ENCODE assay signal across 8 cellular contexts in genomic region chr20:32535316-32535952, GRCh38. TPM values are rescaled to one million over a fixed set of nuclear protein-coding genes. Genes with fewer than 3 reads are reported as not detected.
DNase-seq lines count a peak whose midpoint lies in the region; ATAC-seq, FAIRE-seq and TF ChIP-seq lines count a peak whose summit lies in the region.

No MANE protein-coding gene starts in this region.

- TF ChIP-seq EP300 in K562 (IDR thresholded peaks at IDR 0.05; ENCODE audit: low read length) (no peak), sigmoid colon (IDR thresholded peaks at IDR 0.05) (no peak)

- TF ChIP-seq RAD21 in K562 (CRISPR knock-in tag; conservative IDR thresholded peaks at IDR 0.05 in 1 of 2, IDR thresholded peaks at IDR 0.05 in 1 of 2) = no peak

- POLR2A ChIA-PET in K562 (lab: Yijun Ruan, JAX) = interaction anchor here (0.6 to 2.5 kb wide), 6 partner anchors 11 to 93 kb away, joined by 3 to 7 read pairs (median 4); no protein-coding TSS in a partner anchor

- H3K9me3 ChIP-seq in K562 (replicated peaks; ENCODE audit: control insufficient read depth, insufficient read depth, low read depth, low read length) = no peaks in the 10 kb centered on the region
- H3K9me3 ChIP-seq in skeletal muscle tissue (ENCODE audit: control insufficient read depth in 3 of 3, low read length in 3 of 3) = no peaks in the 10 kb centered on the region
- no peaks in the 10 kb centered on the region for H3K9me3 ChIP-seq in sigmoid colon

- in situ Hi-C loops in K562 (cut with MboI) = no loop called here

- no peak overlapping the region for H2AFZ ChIP-seq in K562 (ENCODE audit: low read depth, low read length)

- no peaks in the 10 kb centered on the region for H3K27me3 ChIP-seq in K562 (ENCODE audit: control insufficient read depth in 2 of 2, insufficient read depth in 2 of 2, low read length in 2 of 2)
- peaks cover 0 to 17% (median 9%) of the 10 kb centered on the region in 3 donors for H3K27me3 ChIP-seq in skeletal muscle tissue (ENCODE audit: control insufficient read depth in 3 of 3, insufficient read depth in 3 of 3, low read length in 3 of 3)
- H3K27me3 ChIP-seq in sigmoid colon = peaks cover 0 to 2% (median 0%) of the 10 kb centered on the region in 3 donors

- CTCF ChIA-PET in K562 (lab: Yijun Ruan, JAX; ENCODE audit: low intra/inter-chr PET ratio) = no interaction called here

- BruUV-seq in K562 (replicated peaks; lab: Mats Ljungman, UMichigan) = no TSS peak

- H3K4me2 ChIP-seq in K562 (ENCODE audit: insufficient read depth, low read length) = peak overlapping the region; percentile 65

- 56% methylated on average over 18 of the region's 18 CpGs for WGBS in K562 (ENCODE audit: insufficient coverage, low coverage, missing lambda C conversion rate)
- 48 to 62% methylated on average over 18 of the region's 18 CpGs for WGBS in sigmoid colon, 2 donors

- no peaks in the 10 kb centered on the region for H4K20me1 ChIP-seq in K562 (replicated peaks; ENCODE audit: control insufficient read depth, insufficient read depth, low read length)

- DNase-seq in NCI-H2227 (lab: John Stamatoyannopoulos, UW; ENCODE audit: unreplicated experiment) = peak; percentile 27
- DNase-seq in NCI-H2227 treated with DMSO at 0.1 percent for 48 hours (lab: John Stamatoyannopoulos, UW) = no peak
- DNase-seq in NCI-H524 (lab: John Stamatoyannopoulos, UW) = peak; percentile 68 to 76
- peak in 1 of 4 experiments; percentile 35 for DNase-seq in K562 (ENCODE audit: extremely low read depth in 1 of 4, low spot score in 3 of 4)
- DNase-seq in epidermal melanocyte (ENCODE audit: insufficient read length, low spot score) = no peak
- no peak for DNase-seq in sigmoid colon
- no peak for DNase-seq in NOMO-1 (lab: John Stamatoyannopoulos, UW; ENCODE audit: unreplicated experiment in 2 of 2)

- peak overlapping the region; percentile 45 to 75; a peak in 3 of 4 replicates for H3K9ac ChIP-seq in K562 (ENCODE audit: insufficient read depth in 1 of 2, low read depth in 2 of 2, low read length in 2 of 2)
- no peak overlapping the region for H3K9ac ChIP-seq in skeletal muscle tissue (ENCODE audit: low read depth in 1 of 3, low read length in 3 of 3)

- peak; percentile 10 for ATAC-seq in K562

- peaks cover 82% of the 10 kb centered on the region for H3K79me2 ChIP-seq in K562 (ENCODE audit: control insufficient read depth, insufficient read depth, low read length)

- TF ChIP-seq POLR2A in K562 (conservative IDR thresholded peaks at IDR 0.05) = no peak
- TF ChIP-seq POLR2A in sigmoid colon (IDR thresholded peaks at IDR 0.05) = no peak

- intact Hi-C loops in K562 (cut with micrococcal nuclease) (loop anchor here (5.0 kb wide), 1 partner anchor 97 kb away; no protein-coding TSS in a partner anchor), sigmoid colon (cut with DNase I) (no loop called here)

- H3K4me1 ChIP-seq in K562 (replicated peaks in 1 of 2; ENCODE audit: control insufficient read depth in 2 of 2, insufficient read depth in 2 of 2, low read length in 2 of 2) = peaks cover 51 to 61% of the 10 kb centered on the region in 2 experiments
- peaks cover 13 to 26% (median 15%) of the 10 kb centered on the region in 3 donors for H3K4me1 ChIP-seq in skeletal muscle tissue (ENCODE audit: control insufficient read depth in 3 of 3, insufficient read depth in 3 of 3, low read length in 3 of 3)
- peaks cover 0 to 28% (median 27%) of the 10 kb centered on the region in 4 donors for H3K4me1 ChIP-seq in sigmoid colon

- H3K27ac ChIP-seq in K562 (ENCODE audit: extremely low read depth, low read depth, low read length) = peak overlapping the region; percentile 65; the same call in 2 of the 3 replicates
- no peak overlapping the region for H3K27ac ChIP-seq in skeletal muscle tissue (ENCODE audit: low read depth, low read length)
- peak overlapping the region in 2 of 4 donors; percentile 27 to 30 for H3K27ac ChIP-seq in sigmoid colon

- H3K9me1 ChIP-seq in K562 (ENCODE audit: control insufficient read depth, insufficient read depth, low read length) = no peaks in the 10 kb centered on the region

- H3K36me3 ChIP-seq in K562 (ENCODE audit: control insufficient read depth, insufficient read depth, low read length) (peaks cover 28% of the 10 kb centered on the region; the same call in 2 of the 3 replicates), skeletal muscle tissue (ENCODE audit: control insufficient read depth in 3 of 3, insufficient read depth in 3 of 3, low read length in 3 of 3) (no peaks in the 10 kb centered on the region), sigmoid colon (no peaks in the 10 kb centered on the region)

- TF ChIP-seq CTCF in K562 (IDR thresholded peaks at IDR 0.05 in 2 of 3, conservative IDR thresholded peaks at IDR 0.05 in 1 of 3; ENCODE audit: insufficient read depth in 2 of 3, low read depth in 1 of 3, low read length in 3 of 3) = no peak
- TF ChIP-seq CTCF in sigmoid colon (IDR thresholded peaks at IDR 0.05) = no peak

- FAIRE-seq in K562 (lab: Jason Lieb, UNC) = no peak

- no peak overlapping the region for H3K4me3 ChIP-seq in K562
- peak overlapping the region in 2 of 3 donors; percentile 23 to 45 for H3K4me3 ChIP-seq in skeletal muscle tissue (ENCODE audit: low read length in 3 of 3)
- H3K4me3 ChIP-seq in sigmoid colon = peak overlapping the region in 2 of 4 donors; percentile 49 to 56

TF ChIP-seq in K562, 482 proteins besides CTCF, POLR2A, EP300 and RAD21:
- TF ChIP-seq ZNF431 (CRISPR knock-in tag; IDR thresholded peaks at IDR 0.05) = no peak
- no peak for TF ChIP-seq ARID2 (IDR thresholded peaks at IDR 0.05)
- no peak for TF ChIP-seq STAT5A (IDR thresholded peaks at IDR 0.05; ENCODE audit: borderline replicate concordance, low read length)
- no peak for TF ChIP-seq BCOR (IDR thresholded peaks at IDR 0.05)
- TF ChIP-seq ATF3 (IDR thresholded peaks at IDR 0.05) = peak; percentile 24
- no peak for TF ChIP-seq ATF3 (CRISPR knock-in tag; conservative IDR thresholded peaks at IDR 0.05)
- no peak for TF ChIP-seq TSC22D4 (tag; IDR thresholded peaks at IDR 0.05)
- TF ChIP-seq, protein P1, sequence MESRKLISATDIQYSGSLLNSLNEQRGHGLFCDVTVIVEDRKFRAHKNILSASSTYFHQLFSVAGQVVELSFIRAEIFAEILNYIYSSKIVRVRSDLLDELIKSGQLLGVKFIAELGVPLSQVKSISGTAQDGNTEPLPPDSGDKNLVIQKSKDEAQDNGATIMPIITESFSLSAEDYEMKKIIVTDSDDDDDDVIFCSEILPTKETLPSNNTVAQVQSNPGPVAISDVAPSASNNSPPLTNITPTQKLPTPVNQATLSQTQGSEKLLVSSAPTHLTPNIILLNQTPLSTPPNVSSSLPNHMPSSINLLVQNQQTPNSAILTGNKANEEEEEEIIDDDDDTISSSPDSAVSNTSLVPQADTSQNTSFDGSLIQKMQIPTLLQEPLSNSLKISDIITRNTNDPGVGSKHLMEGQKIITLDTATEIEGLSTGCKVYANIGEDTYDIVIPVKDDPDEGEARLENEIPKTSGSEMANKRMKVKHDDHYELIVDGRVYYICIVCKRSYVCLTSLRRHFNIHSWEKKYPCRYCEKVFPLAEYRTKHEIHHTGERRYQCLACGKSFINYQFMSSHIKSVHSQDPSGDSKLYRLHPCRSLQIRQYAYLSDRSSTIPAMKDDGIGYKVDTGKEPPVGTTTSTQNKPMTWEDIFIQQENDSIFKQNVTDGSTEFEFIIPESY (CRISPR knock-in tag; IDR thresholded peaks at IDR 0.05) = peak; percentile 98

RNA-seq across cellular contexts. Expression of gene NOL4L, which starts 49.7 kb away (rescaled TPM):
- total RNA-seq in K562 (2011; cell fraction: chromatin; rRNA removed; ENCODE audit: low replicate concordance) = 83.7 and 101 TPM in 2 replicates
- 37.2 and 38.4 TPM in 2 replicates for total RNA-seq in K562 (2011; cell fraction: nucleolus; rRNA removed)
- 54.0 and 63.1 TPM in 2 replicates for total RNA-seq in K562 (2011; cell fraction: nucleoplasm; rRNA removed)
- total RNA-seq in K562 (2014; rRNA removed) (14.8 and 17.9 TPM in 2 replicates), K562 (2014; rRNA removed; fragmentation: Illumina TruSeq; extraction: Trizol) (9.7 and 10.6 TPM in 2 replicates), K562 (2015; rRNA removed; fragmentation: Illumina TruSeq; extraction: Trizol) (13.8 and 14.1 TPM in 2 replicates), K562 (2021) (33.2 and 36.2 TPM in 2 replicates), skeletal muscle tissue (4.2 TPM), sigmoid colon (10 to 100 TPM in 3 of 4 donors, 1 to 10 TPM in 1; 9.2 to 23.8 (median 14.0) TPM)
- polyA plus RNA-seq in K562 (2011; rRNA removed) (11.6 and 15.4 TPM in 2 replicates), K562 (2014; fragmentation: Illumina TruSeq; extraction: Trizol) (14.8 and 16.0 TPM in 2 replicates), K562 (2014; fragmentation: Nextera tagmentation; extraction: Ambion mirVana) (1 to 10 TPM; 5.1 to 6.6 TPM), K562 (2014; rRNA removed) (13.6 and 15.9 TPM in 2 replicates), sigmoid colon (10 to 100 TPM; 16.8 to 34.7 (median 21.9) TPM)
- polyA plus RNA-seq in K562 (2011; cell fraction: cytosol; rRNA removed) = 9.9 and 14.8 TPM in 2 replicates
- polyA plus RNA-seq in K562 (2011; cell fraction: nucleus; rRNA removed) = 42.8 and 74.6 TPM in 2 replicates
- polyA plus RNA-seq in K562 (2012) = 15.9 and 17.9 TPM in 2 replicates
- polyA minus RNA-seq in K562 (2011; rRNA and poly(A)+ RNA removed) = 10.1 and 11.5 TPM in 2 replicates
- polyA minus RNA-seq in K562 (2011; cell fraction: cytosol; rRNA and poly(A)+ RNA removed) = 15.5 and 25.2 TPM in 2 replicates
- 17.2 and 19.1 TPM in 2 replicates for polyA minus RNA-seq in K562 (2011; cell fraction: nucleus; rRNA and poly(A)+ RNA removed)

Comparison
In these comparisons a context has a peak if more than half of its experiments do, and no peak if none do; other contexts are left out.
1. DNase-seq: peak in NCI-H2227 (single experiment) and NCI-H524 (2 of 2); none in NCI-H2227 treated with DMSO at 0.1 percent for 48 hours (single experiment), epidermal melanocyte (single experiment), sigmoid colon (single experiment) and NOMO-1 (0 of 2).
2. H3K9ac ChIP-seq: peak in K562 (2 of 2); none in skeletal muscle tissue (0 of 3).